Comparison of ENCODE assay signal across 27 cellular contexts in the genomic region with DNA sequence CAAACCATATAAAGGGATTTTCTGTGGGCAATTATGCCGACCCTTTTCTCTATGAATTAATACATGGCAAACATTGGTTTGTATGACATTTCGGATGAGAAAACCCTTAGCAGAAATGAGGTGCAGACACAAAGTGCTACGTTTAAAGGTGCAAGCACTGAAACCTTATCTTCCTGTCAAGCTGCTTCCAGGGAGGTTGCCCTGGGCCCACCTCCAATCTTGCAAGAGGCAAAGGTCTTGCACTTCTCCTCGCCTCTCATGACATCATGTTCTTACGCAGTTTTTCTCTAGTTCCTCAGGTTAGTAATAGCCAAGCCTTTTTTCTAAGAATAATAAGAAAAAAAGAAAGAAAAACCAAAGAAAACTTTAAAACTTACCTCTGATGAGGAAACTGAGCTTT.
DNase-seq lines count a peak whose midpoint lies in the region; TF ChIP-seq lines count a peak whose summit lies in the region.
"Had no signal": no experiment of that assay in that cellular context is flagged by ENCODE, and none has a peak within 500 bp of the region (broad histone marks: within the 10 kb centered on the region; RNA-seq: fewer than 3 reads in every experiment).

No MANE protein-coding gene starts in this region.

- no peak for TF ChIP-seq CTCF in testis (IDR thresholded peaks at IDR 0.05)

- H3K36me3 ChIP-seq in testis (ENCODE audit: low read depth, missing control alignments), result no peaks in the 10 kb centered on the region
- H3K36me3 ChIP-seq: BE2C; BLaER1; BLaER1 treated with 17β-estradiol and CSF1 and Interleukin-3, amounts not matched to agents 10 nM and 100 nM had no signal

- H3K4me1 ChIP-seq in testis, result no peaks in the 10 kb centered on the region
- H3K4me1 ChIP-seq: A549, BE2C, BLaER1, Caco-2 had no signal

- 86 to 88% methylated on average over 5 of the region's 5 CpGs for WGBS in testis, 2 donors

- DNase-seq in G401 (ENCODE audit: low spot score) (peak; percentile 33), caudate nucleus (lab: John Stamatoyannopoulos, UW) (no peak), NCI-H1417 (lab: John Stamatoyannopoulos, UW) (no peak), testis (no peak)
- DNase-seq: 8988T; ACHN; AML-193; BE2C; Caco-2; Calu3; CD4-positive, alpha-beta memory T cell; CD4-positive, alpha-beta T cell; CD4-positive, CD25-positive, alpha-beta regulatory T cell; CD8-positive, alpha-beta memory T cell; CD8-positive, alpha-beta T cell; COR-L47; DMS153; DMS53; DMS79; DMS79 treated with DMSO at 0.1 percent for 48 hours; DND-41; EL had no signal

- H3K27ac ChIP-seq in caudate nucleus (ENCODE audit: low read depth, low read length) (peak overlapping the region; percentile 67), testis (no peak overlapping the region)
- H3K27ac ChIP-seq: 22Rv1; A549; BLaER1; BLaER1 treated with 17β-estradiol and CSF1 and Interleukin-3, amounts not matched to agents 10 nM and 100 nM; C4-2B had no signal

- in situ Hi-C loops in G401 (cut with HindIII; ENCODE audit: low sequenced_read_pairs), result no loop called here

- H3K4me3 ChIP-seq in testis, result no peak overlapping the region
- H3K4me3 ChIP-seq: A549; BLaER1; BLaER1 treated with 17β-estradiol and CSF1 and Interleukin-3, amounts not matched to agents 10 nM and 100 nM had no signal

- TF ChIP-seq POLR2A in testis (IDR thresholded peaks at IDR 0.05), result no peak

- H3K9me3 ChIP-seq in testis, result no peaks in the 10 kb centered on the region
- H3K9me3 ChIP-seq: A549, BE2C, BLaER1, Caco-2 had no signal

- no peaks in the 10 kb centered on the region for H3K27me3 ChIP-seq in testis
- H3K27me3 ChIP-seq: BE2C; BLaER1; BLaER1 treated with 17β-estradiol and CSF1 and Interleukin-3, amounts not matched to agents 10 nM and 100 nM had no signal

- intact Hi-C loops in testis (cut with DNase I; ENCODE audit: low total_unique reads), result no loop called here
